In genomic region chr6:73088138-73088813, GRCh38 we compare ENCODE assay signal across 13 cellular contexts.
DNase-seq lines count a peak whose midpoint lies in the region; ATAC-seq and TF ChIP-seq lines count a peak whose summit lies in the region.
"Had no signal": no experiment of that assay in that cellular context is flagged by ENCODE, and none has a peak within 500 bp of the region (broad histone marks: within the 10 kb centered on the region; RNA-seq: fewer than 3 reads in every experiment).

No MANE protein-coding gene starts in this region.

- ATAC-seq in GM19395 (IDR thresholded peaks at IDR 0.05; ENCODE audit: unreplicated experiment) (peak; percentile 94), HG02588 (IDR thresholded peaks at IDR 0.05; ENCODE audit: unreplicated experiment) (peak; percentile 61), HG03196 (IDR thresholded peaks at IDR 0.05; ENCODE audit: unreplicated experiment) (peak; percentile 73)
- ATAC-seq: body of pancreas; effector memory CD8-positive, alpha-beta T cell; left lobe of liver had no signal

- no peaks in the 10 kb centered on the region for H3K9me2 ChIP-seq in hepatocyte (replicated peaks; ENCODE audit: insufficient read depth)

- no peaks in the 10 kb centered on the region for H3K36me3 ChIP-seq in hepatocyte (replicated peaks; ENCODE audit: insufficient read depth, low read depth)
- H3K36me3 ChIP-seq: upper lobe of left lung had no signal

- 90% methylated on average over 4 of the region's 4 CpGs for WGBS in hepatocyte (ENCODE audit: low lambda C conversion rate, missing lambda C conversion rate)

- H3K4me2 ChIP-seq in hepatocyte: no peak overlapping the region

- H2AFZ ChIP-seq in hepatocyte: no peak overlapping the region

- no peaks in the 10 kb centered on the region for H3K27me3 ChIP-seq in hepatocyte
- H3K27me3 ChIP-seq: body of pancreas, upper lobe of left lung had no signal

- no peaks in the 10 kb centered on the region for H3K4me1 ChIP-seq in hepatocyte (ENCODE audit: insufficient read depth)
- H3K4me1 ChIP-seq: body of pancreas, upper lobe of left lung had no signal

- H3K4me3 ChIP-seq in GM12865 (ENCODE audit: low read depth, low read length) (no peak overlapping the region), hepatocyte (no peak overlapping the region)
- H3K4me3 ChIP-seq: body of pancreas, upper lobe of left lung had no signal

- TF ChIP-seq CTCF in GM12865 (IDR thresholded peaks at IDR 0.05; ENCODE audit: insufficient read depth, low read depth, low read length, missing control alignments) (no peak), hepatocyte (IDR thresholded peaks at IDR 0.05; ENCODE audit: poor library complexity) (no peak)

- no peaks in the 10 kb centered on the region for H3K79me2 ChIP-seq in hepatocyte

- no peak overlapping the region for H3K27ac ChIP-seq in hepatocyte
- H3K27ac ChIP-seq: body of pancreas, upper lobe of left lung had no signal

- no peaks in the 10 kb centered on the region for H4K20me1 ChIP-seq in hepatocyte (ENCODE audit: insufficient read depth, poor library complexity, severe bottlenecking)

- peak; percentile 64 for DNase-seq in GM12865 (ENCODE audit: low read depth)
- no peak for DNase-seq in SKM-1 treated with dmso at 0.1 percent for 144 hours (lab: John Stamatoyannopoulos, UW; ENCODE audit: unreplicated experiment)
- DNase-seq in activated CD8-positive, alpha-beta memory T cell treated with anti-CD3 and anti-CD28 coated beads for 24 hours: no peak
- no peak for DNase-seq in hepatocyte (ENCODE audit: low spot score)
- DNase-seq in SW480 (ENCODE audit: low spot score): no peak
- DNase-seq: body of pancreas; effector memory CD8-positive, alpha-beta T cell; NCI-H2081; upper lobe of left lung had no signal

- H3K9me3 ChIP-seq in hepatocyte (ENCODE audit: low read depth): no peaks in the 10 kb centered on the region
- H3K9me3 ChIP-seq: body of pancreas, upper lobe of left lung had no signal
